In the genomic region with DNA sequence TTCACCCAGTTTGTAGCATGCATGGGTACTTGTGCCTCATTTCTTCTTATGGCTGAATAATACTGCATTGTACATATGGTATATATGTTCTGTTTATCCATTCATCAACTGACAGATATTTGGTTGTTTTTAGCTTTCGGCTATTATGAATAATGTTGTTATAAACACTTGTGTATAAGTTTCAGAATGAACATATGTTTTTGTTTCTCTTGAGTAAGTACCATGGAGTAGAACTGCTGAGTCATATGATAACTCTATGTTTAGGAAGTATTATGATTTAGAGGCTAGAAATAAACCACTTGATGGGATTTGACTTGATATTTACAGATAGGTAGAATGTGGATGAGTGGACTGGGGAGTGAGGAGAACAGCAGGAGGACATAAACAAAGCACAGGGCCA, we compare ENCODE assay signal across 14 cellular contexts. TPM values are rescaled to one million over a fixed set of nuclear protein-coding genes. Genes with fewer than 3 reads are reported as not detected.
DNase-seq lines count a peak whose midpoint lies in the region; ATAC-seq and TF ChIP-seq lines count a peak whose summit lies in the region.
"Had no signal": no experiment of that assay in that cellular context is flagged by ENCODE, and none has a peak within 500 bp of the region (broad histone marks: within the 10 kb centered on the region; RNA-seq: fewer than 3 reads in every experiment).

No MANE protein-coding gene starts in this region.

- CTCF ChIA-PET in Caco-2 (lab: Charles Lee): no interaction called here

- H3K4me1 ChIP-seq in Caco-2: no peaks in the 10 kb centered on the region
- H3K4me1 ChIP-seq: upper lobe of right lung had no signal

- POLR2A ChIA-PET in Caco-2 (lab: Charles Lee): no interaction called here

- BruUV-seq in Caco-2 (replicated peaks; lab: Mats Ljungman, UMichigan): no TSS peak

- no peak overlapping the region for H3K4me3 ChIP-seq in Caco-2 (ENCODE audit: low read depth, low read length)
- H3K4me3 ChIP-seq: upper lobe of right lung had no signal

- TF ChIP-seq CTCF in nephron progenitor cell (IDR thresholded peaks at IDR 0.05) (no peak), Caco-2 (IDR thresholded peaks at IDR 0.05; ENCODE audit: insufficient read depth in 1 of 2, low read depth in 1 of 2, low read length in 1 of 2, severe bottlenecking in 1 of 2, unreplicated experiment in 1 of 2) (no peak)

- no peaks in the 10 kb centered on the region for H3K36me3 ChIP-seq in Caco-2 (ENCODE audit: control insufficient read depth, insufficient read depth, low read length)

- intact Hi-C loops in Caco-2 (cut with micrococcal nuclease; ENCODE audit: unreplicated experiment): no loop called here

- H3K9me3 ChIP-seq in Caco-2: no peaks in the 10 kb centered on the region
- H3K9me3 ChIP-seq: upper lobe of right lung had no signal

- H3K9me3 Mint-ChIP-seq in nephron progenitor cell (no peaks in the 10 kb centered on the region), Caco-2 (ENCODE audit: unreplicated experiment) (no peaks in the 10 kb centered on the region)
- H3K9me3 Mint-ChIP-seq: activated naive CD4-positive, alpha-beta T cell treated with anti-CD3 and anti-CD28 coated beads, Interleukin-2, amount 50 U/mL, for 72 hours had no signal

- H3K4me1 Mint-ChIP-seq in nephron progenitor cell (no peaks in the 10 kb centered on the region), Caco-2 (ENCODE audit: low read depth, unreplicated experiment) (no peaks in the 10 kb centered on the region)

- no peaks in the 10 kb centered on the region for H3K27me3 ChIP-seq in Caco-2 (replicated peaks; ENCODE audit: control insufficient read depth, insufficient read depth, low read length)
- H3K27me3 ChIP-seq: upper lobe of right lung had no signal

- peak; percentile 21 to 63 for ATAC-seq in activated CD4-positive, CD25-positive, alpha-beta regulatory T cell treated with anti-CD3 and anti-CD28 coated beads, Interleukin-2, amount 50 U/mL, for 24 hours
- ATAC-seq: left colon, upper lobe of right lung had no signal

- H3K36me3 Mint-ChIP-seq in nephron progenitor cell (ENCODE audit: low read depth): peaks cover 39% of the 10 kb centered on the region
- H3K36me3 Mint-ChIP-seq in Caco-2 (ENCODE audit: insufficient read depth, unreplicated experiment): peaks cover 6% of the 10 kb centered on the region
- H3K36me3 Mint-ChIP-seq: activated naive CD4-positive, alpha-beta T cell treated with anti-CD3 and anti-CD28 coated beads, Interleukin-2, amount 50 U/mL, for 72 hours had no signal

- no peaks in the 10 kb centered on the region for H3K27me3 Mint-ChIP-seq in nephron progenitor cell (ENCODE audit: low read depth, poor library complexity)
- no peaks in the 10 kb centered on the region for H3K27me3 Mint-ChIP-seq in Caco-2 (ENCODE audit: insufficient read depth, unreplicated experiment)

- DNase-seq in activated CD4-positive, CD25-positive, alpha-beta regulatory T cell treated with anti-CD3 and anti-CD28 coated beads, Interleukin-2, amount 50 U/mL, for 72 hours: no peak
- DNase-seq in LHCN-M2 (ENCODE audit: low read depth) (peak; percentile 44), brain pericyte (ENCODE audit: low read depth, low spot score) (peak; percentile 7), nephron progenitor cell (no peak), Caco-2 (no peak), HuH-7 (ENCODE audit: low spot score) (no peak)
- DNase-seq in stimulated activated naive CD4-positive, alpha-beta T cell (lab: John Stamatoyannopoulos, UW): no peak
- DNase-seq: left colon; NCI-H2107; stimulated activated CD4-positive, alpha-beta T cell treated with anti-CD3 and anti-CD28 coated beads, Interleukin-2, amount 100 ng/mL, for 48 hours; upper lobe of right lung; WERI-Rb-1 had no signal

- H3K27ac Mint-ChIP-seq in nephron progenitor cell (peak overlapping the region; percentile 12), Caco-2 (ENCODE audit: unreplicated experiment) (no peak overlapping the region)
- H3K27ac Mint-ChIP-seq: activated naive CD4-positive, alpha-beta T cell treated with anti-CD3 and anti-CD28 coated beads, Interleukin-2, amount 50 U/mL, for 72 hours had no signal

- no peak overlapping the region for H3K4me3 Mint-ChIP-seq in nephron progenitor cell
- no peak overlapping the region for H3K4me3 Mint-ChIP-seq in Caco-2 (ENCODE audit: unreplicated experiment)

RNA-seq across cellular contexts. Expression of a gene that starts 48.6 kb away (rescaled TPM):
- total RNA-seq in LHCN-M2 (2014; rRNA removed) (0.23 and 0.38 TPM in 2 replicates), Caco-2 (2022) (0.46 and 0.70 TPM in 2 replicates)
- 0.21 TPM for polyA plus RNA-seq in LHCN-M2 (2012)

Comparison
In these comparisons a context has a peak if more than half of its experiments do, and no peak if none do; other contexts are left out.
1. DNase-seq: peak in LHCN-M2 (single experiment) and brain pericyte (single experiment); none in activated CD4-positive, CD25-positive, alpha-beta regulatory T cell treated with anti-CD3 and anti-CD28 coated beads, Interleukin-2, amount 50 U/mL, for 72 hours (single experiment), nephron progenitor cell (single experiment), stimulated activated naive CD4-positive, alpha-beta T cell (0 of 6), Caco-2 (0 of 2) and HuH-7 (single experiment).